ENCODE assay signal across 1 cellular context in the genomic region with DNA sequence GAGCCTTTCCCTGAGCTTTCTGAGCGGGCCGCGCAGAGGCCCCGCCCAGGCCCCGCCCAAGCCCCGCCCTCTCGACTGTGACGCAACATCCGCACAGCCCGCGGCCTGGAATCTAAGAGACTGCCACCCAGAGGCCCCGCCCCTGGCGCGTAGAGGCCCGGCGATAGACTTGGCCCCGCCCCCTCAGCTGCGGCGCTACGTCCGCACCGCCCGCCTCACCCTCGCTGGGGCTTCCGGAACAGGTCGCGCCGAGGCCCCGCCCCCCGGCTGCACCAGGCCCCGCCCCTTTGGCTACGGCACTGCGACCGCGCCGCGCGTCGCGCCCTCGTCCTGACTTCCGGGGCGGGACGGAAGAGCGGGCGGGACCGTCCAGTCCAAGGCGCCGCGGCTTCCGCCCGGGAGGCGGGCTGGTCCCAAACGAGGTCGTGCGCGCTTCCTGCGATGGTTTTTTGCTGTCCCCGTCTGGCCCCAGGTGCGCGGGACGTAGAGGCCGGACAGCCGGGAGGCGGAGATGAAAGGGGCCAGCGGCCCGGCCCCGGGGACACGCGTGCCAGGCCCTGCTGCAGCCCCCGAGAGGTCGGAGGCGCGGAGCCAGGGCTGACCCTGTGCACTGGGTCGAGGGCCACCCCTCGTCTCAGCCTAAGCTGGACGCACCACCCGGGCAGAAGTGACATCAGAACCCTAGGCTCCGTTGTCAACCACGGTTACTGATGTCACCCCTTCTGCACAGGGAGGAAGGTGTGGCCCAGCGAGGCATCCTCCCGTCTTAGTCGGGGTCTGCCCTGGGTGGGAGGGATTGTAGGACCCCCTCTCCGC.
TF ChIP-seq lines count a peak whose summit lies in the region.

No MANE protein-coding gene starts in this region.

TF ChIP-seq in GM12878, 131 proteins besides CTCF, POLR2A, EP300 and RAD21 (continued from another document):
- TF ChIP-seq, protein P1, sequence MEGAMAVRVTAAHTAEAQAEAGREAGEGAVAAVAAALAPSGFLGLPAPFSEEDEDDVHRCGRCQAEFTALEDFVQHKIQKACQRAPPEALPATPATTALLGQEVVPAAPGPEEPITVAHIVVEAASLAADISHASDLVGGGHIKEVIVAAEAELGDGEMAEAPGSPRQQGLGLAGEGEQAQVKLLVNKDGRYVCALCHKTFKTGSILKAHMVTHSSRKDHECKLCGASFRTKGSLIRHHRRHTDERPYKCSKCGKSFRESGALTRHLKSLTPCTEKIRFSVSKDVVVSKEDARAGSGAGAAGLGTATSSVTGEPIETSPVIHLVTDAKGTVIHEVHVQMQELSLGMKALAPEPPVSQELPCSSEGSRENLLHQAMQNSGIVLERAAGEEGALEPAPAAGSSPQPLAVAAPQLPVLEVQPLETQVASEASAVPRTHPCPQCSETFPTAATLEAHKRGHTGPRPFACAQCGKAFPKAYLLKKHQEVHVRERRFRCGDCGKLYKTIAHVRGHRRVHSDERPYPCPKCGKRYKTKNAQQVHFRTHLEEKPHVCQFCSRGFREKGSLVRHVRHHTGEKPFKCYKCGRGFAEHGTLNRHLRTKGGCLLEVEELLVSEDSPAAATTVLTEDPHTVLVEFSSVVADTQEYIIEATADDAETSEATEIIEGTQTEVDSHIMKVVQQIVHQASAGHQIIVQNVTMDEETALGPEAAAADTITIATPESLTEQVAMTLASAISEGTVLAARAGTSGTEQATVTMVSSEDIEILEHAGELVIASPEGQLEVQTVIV (IDR thresholded peaks at IDR 0.05; ENCODE audit: borderline replicate concordance, partially characterized antibody): peak; percentile 47
- peak in 1 of 2 experiments; percentile 49; a peak in 1 of 4 replicates for TF ChIP-seq BHLHE40 (IDR thresholded peaks at IDR 0.05; ENCODE audit: borderline replicate concordance in 1 of 2, low read depth in 2 of 2, low read length in 1 of 2)
- TF ChIP-seq POU2F2 (IDR thresholded peaks at IDR 0.05; ENCODE audit: borderline replicate concordance, low read depth, low read length): no peak
- TF ChIP-seq TARDBP (IDR thresholded peaks at IDR 0.05; ENCODE audit: borderline replicate concordance): no peak
- TF ChIP-seq KDM1A (IDR thresholded peaks at IDR 0.05; ENCODE audit: borderline replicate concordance): no peak
- no peak for TF ChIP-seq SREBF2 (IDR thresholded peaks at IDR 0.05; ENCODE audit: low read length)
- no peak for TF ChIP-seq IKZF2 (IDR thresholded peaks at IDR 0.05)
- no peak for TF ChIP-seq MYB (IDR thresholded peaks at IDR 0.05; ENCODE audit: borderline replicate concordance, low read depth, low read length)
- peak; percentile 49; the same call in 1 of the 2 replicates for TF ChIP-seq POLR2AphosphoS2 (IDR thresholded peaks at IDR 0.05; ENCODE audit: low read depth, low read length)
- TF ChIP-seq LARP7 (IDR thresholded peaks at IDR 0.05): peak; percentile 75
- peak; percentile 73; the same call in 1 of the 2 replicates for TF ChIP-seq ATF3 (IDR thresholded peaks at IDR 0.05; ENCODE audit: borderline replicate concordance, extremely low read depth, low read depth, low read length)
- no peak for TF ChIP-seq NRF1 (conservative IDR thresholded peaks at IDR 0.05; ENCODE audit: low read depth, low read length)
- peak; percentile 97 for TF ChIP-seq CREM (IDR thresholded peaks at IDR 0.05; ENCODE audit: low read depth)
- TF ChIP-seq ETV6 (conservative IDR thresholded peaks at IDR 0.05 in 1 of 2, IDR thresholded peaks at IDR 0.05 in 1 of 2; ENCODE audit: borderline replicate concordance in 1 of 2, low read depth in 1 of 2): no peak
- TF ChIP-seq, protein P2, sequence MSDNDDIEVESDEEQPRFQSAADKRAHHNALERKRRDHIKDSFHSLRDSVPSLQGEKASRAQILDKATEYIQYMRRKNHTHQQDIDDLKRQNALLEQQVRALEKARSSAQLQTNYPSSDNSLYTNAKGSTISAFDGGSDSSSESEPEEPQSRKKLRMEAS (IDR thresholded peaks at IDR 0.05; ENCODE audit: low read depth, low read length): peak; percentile 69
- peak; percentile 38 for TF ChIP-seq RELA (IDR thresholded peaks at IDR 0.05; ENCODE audit: borderline replicate concordance, partially characterized antibody)
- 0 out of 2 replicates have a peak, but pooled peaks have one; percentile 5 for TF ChIP-seq TCF3 (IDR thresholded peaks at IDR 0.05; ENCODE audit: borderline replicate concordance, insufficient read depth, low read depth, low read length)
- no peak for TF ChIP-seq YBX1 (IDR thresholded peaks at IDR 0.05)
- TF ChIP-seq ZBED1 (IDR thresholded peaks at IDR 0.05; ENCODE audit: borderline replicate concordance): no peak
- TF ChIP-seq ZNF24 (IDR thresholded peaks at IDR 0.05): no peak
- no peak for TF ChIP-seq ZSCAN29 (IDR thresholded peaks at IDR 0.05)
- no peak for TF ChIP-seq TBL1XR1 (IDR thresholded peaks at IDR 0.05; ENCODE audit: low read depth, low read length)
